In genomic region chr4:73452953-73453700, GRCh38 we compare ENCODE assay signal across 20 cellular contexts. TPM values are rescaled to one million over a fixed set of nuclear protein-coding genes. Genes with fewer than 3 reads are reported as not detected.
DNase-seq lines count a peak whose midpoint lies in the region; ATAC-seq, FAIRE-seq and TF ChIP-seq lines count a peak whose summit lies in the region.
"Had no signal": no experiment of that assay in that cellular context is flagged by ENCODE, and none has a peak within 500 bp of the region (broad histone marks: within the 10 kb centered on the region; RNA-seq: fewer than 3 reads in every experiment).

No MANE protein-coding gene starts in this region.

- no peak overlapping the region for H3K27ac Mint-ChIP-seq in CD4-positive, alpha-beta T cell
- H3K27ac Mint-ChIP-seq: activated CD4-positive, alpha-beta T cell treated with anti-CD3 and anti-CD28 coated beads, Interleukin-2, amount 10 ng/mL, durations not matched to agents 24 days and 14 days; immature natural killer cell; natural killer cell had no signal

- H3K4me3 ChIP-seq in HUES48 (ENCODE audit: low read depth, low read length) (peak overlapping the region; percentile 43), body of pancreas (no peak overlapping the region), pancreas (no peak overlapping the region)
- H3K4me3 ChIP-seq: coronary artery, skin epidermis had no signal

- no peaks in the 10 kb centered on the region for H3K9me3 ChIP-seq in HUES48 (ENCODE audit: control insufficient read depth, insufficient read depth, low read length)
- no peaks in the 10 kb centered on the region for H3K9me3 ChIP-seq in body of pancreas
- H3K9me3 ChIP-seq in pancreas, result no peaks in the 10 kb centered on the region
- H3K9me3 ChIP-seq in CD4-positive, alpha-beta T cell (ENCODE audit: control insufficient read depth, low read length), result no peaks in the 10 kb centered on the region

- ATAC-seq in body of pancreas (peak; percentile 63), pancreas (peak; percentile 62 to 83 (median 72))
- ATAC-seq in CD4-positive, alpha-beta T cell (ENCODE audit: poor library complexity), result no peak
- ATAC-seq: natural killer cell had no signal

- POLR2A ChIA-PET in CD4-positive, alpha-beta T cell (lab: Charles Lee), result no interaction called here

- H3K27ac ChIP-seq in HUES48 (ENCODE audit: low read depth, low read length) (peak overlapping the region; percentile 89), body of pancreas (peak overlapping the region; percentile 18 to 42 (median 26)), pancreas (peak overlapping the region in 2 of 4 donors; percentile 30 to 48)
- H3K27ac ChIP-seq in CD4-positive, alpha-beta T cell (ENCODE audit: low read depth, low read length), result no peak overlapping the region
- H3K27ac ChIP-seq: coronary artery, skin epidermis had no signal

- no peaks in the 10 kb centered on the region for H3K9me3 Mint-ChIP-seq in CD4-positive, alpha-beta T cell
- H3K9me3 Mint-ChIP-seq: activated CD4-positive, alpha-beta T cell treated with anti-CD3 and anti-CD28 coated beads, Interleukin-2, amount 10 ng/mL, durations not matched to agents 24 days and 14 days had no signal

- peaks cover 18% of the 10 kb centered on the region for H3K27me3 Mint-ChIP-seq in CD4-positive, alpha-beta T cell
- H3K27me3 Mint-ChIP-seq: activated CD4-positive, alpha-beta T cell treated with anti-CD3 and anti-CD28 coated beads, Interleukin-2, amount 10 ng/mL, durations not matched to agents 24 days and 14 days had no signal

- WGBS in body of pancreas, 2 donors, result 20 to 27% methylated on average over 2 of the region's 2 CpGs
- 16 to 24% methylated on average over 2 of the region's 2 CpGs for WGBS in pancreas, 2 donors

- no peak for DNase-seq in body of pancreas
- peak; percentile 43 for DNase-seq in iPS-NIHi11 (ENCODE audit: low spot score)
- peak in 1 of 6 donors; percentile 18 for DNase-seq in pancreas
- DNase-seq in activated CD4-positive, CD25-positive, alpha-beta regulatory T cell treated with anti-CD3 and anti-CD28 coated beads, Interleukin-2, amount 50 U/mL, for 72 hours, result no peak
- DNase-seq in CD4-positive, alpha-beta T cell, result no peak
- no peak for DNase-seq in stimulated activated CD4-positive, alpha-beta T cell treated with anti-CD3 and anti-CD28 coated beads, Interleukin-2, amount 100 ng/mL, for 24 hours
- DNase-seq in hypothalamus (lab: John Stamatoyannopoulos, UW), result no peak
- DNase-seq: activated CD4-positive, alpha-beta T cell treated with anti-CD3 and anti-CD28 coated beads, Interleukin-2, amount 10 ng/mL, durations not matched to agents 24 days and 14 days; activated CD8-positive, alpha-beta memory T cell treated with anti-CD3 and anti-CD28 coated beads, Interleukin-2, amount 50 U/mL, for 48 hours; activated gamma-delta T cell treated with Interleukin-2 at 50 U/mL for 16 hours; immature natural killer cell; natural killer cell; stimulated activated CD4-positive, alpha-beta T cell treated with anti-CD3 and anti-CD28 coated beads, Interleukin-4, amount 100 ng/mL, for 24 hours had no signal

- CTCF ChIA-PET in CD4-positive, alpha-beta T cell (lab: Charles Lee), result no interaction called here

- no peak for FAIRE-seq in pancreas (lab: Jason Lieb, UNC)

- intact Hi-C loops in body of pancreas (cut with DNase I), result no loop called here
- intact Hi-C loops in pancreas (cut with DNase I), result no loop called here
- intact Hi-C loops in CD4-positive, alpha-beta T cell (cut with DNase I, micrococcal nuclease), result no loop called here

- no peak overlapping the region; the same call in 1 of the 2 replicates for H3K9ac ChIP-seq in HUES48 (ENCODE audit: low read depth, low read length)

- no peaks in the 10 kb centered on the region for H3K36me3 Mint-ChIP-seq in CD4-positive, alpha-beta T cell (ENCODE audit: low read depth)
- H3K36me3 Mint-ChIP-seq: natural killer cell had no signal

- TF ChIP-seq CTCF in body of pancreas (IDR thresholded peaks at IDR 0.05) (no peak), pancreas (IDR thresholded peaks at IDR 0.05) (no peak)
- TF ChIP-seq CTCF in CD4-positive, alpha-beta T cell (IDR thresholded peaks at IDR 0.05), result no peak

- H3K4me1 ChIP-seq in HUES48 (ENCODE audit: control insufficient read depth, insufficient read depth, low read length) (peaks cover 60% of the 10 kb centered on the region), body of pancreas (peaks cover 18% of the 10 kb centered on the region), pancreas (peaks cover 12 to 20% (median 13%) of the 10 kb centered on the region in 3 donors)

- no peaks in the 10 kb centered on the region for H3K36me3 ChIP-seq in HUES48 (ENCODE audit: control insufficient read depth, insufficient read depth, low read length)
- no peaks in the 10 kb centered on the region for H3K36me3 ChIP-seq in body of pancreas (replicated peaks in 1 of 2; ENCODE audit: insufficient read depth in 1 of 2, low read depth in 2 of 2)
- no peaks in the 10 kb centered on the region for H3K36me3 ChIP-seq in pancreas

- H3K4me1 Mint-ChIP-seq in CD4-positive, alpha-beta T cell (ENCODE audit: low read depth), result no peaks in the 10 kb centered on the region
- H3K4me1 Mint-ChIP-seq: activated CD4-positive, alpha-beta T cell treated with anti-CD3 and anti-CD28 coated beads, Interleukin-2, amount 10 ng/mL, durations not matched to agents 24 days and 14 days; immature natural killer cell; natural killer cell had no signal

- no peak for TF ChIP-seq POLR2A in body of pancreas (IDR thresholded peaks at IDR 0.05)

- H3K27me3 ChIP-seq in HUES48 (ENCODE audit: control insufficient read depth, insufficient read depth, low read length) (no peaks in the 10 kb centered on the region), body of pancreas (no peaks in the 10 kb centered on the region), pancreas (no peaks in the 10 kb centered on the region)
- H3K27me3 ChIP-seq in CD4-positive, alpha-beta T cell (ENCODE audit: control insufficient read depth, insufficient read depth, low read length), result no peaks in the 10 kb centered on the region

- H3K4me3 Mint-ChIP-seq in CD4-positive, alpha-beta T cell, result no peak overlapping the region
- H3K4me3 Mint-ChIP-seq: activated CD4-positive, alpha-beta T cell treated with anti-CD3 and anti-CD28 coated beads, Interleukin-2, amount 10 ng/mL, durations not matched to agents 24 days and 14 days; immature natural killer cell; natural killer cell had no signal

RNA-seq across cellular contexts. Expression of gene AFP, which starts 17.1 kb away (rescaled TPM):
- total RNA-seq in body of pancreas, result not detected
- total RNA-seq in pancreas, result 1 to 10 TPM in 1 of 6 donors, not detected in 5; 1.5 TPM
- under 1 TPM in 1 of 2 donors, not detected in 1; 0.40 TPM for polyA plus RNA-seq in pancreas
- not detected for total RNA-seq in CD4-positive, alpha-beta T cell
- total RNA-seq: activated CD4-positive, alpha-beta T cell treated with anti-CD3 and anti-CD28 coated beads, Interleukin-2, amount 10 ng/mL, durations not matched to agents 24 days and 14 days; frontal cortex; lung microvascular endothelial cell; MCF 10A; natural killer cell; posterior vena cava had no signal
- polyA plus RNA-seq: immature natural killer cell had no signal

RNA-seq across cellular contexts. Expression of gene AFM, which starts 28.4 kb away (rescaled TPM):
- total RNA-seq in body of pancreas, result under 1 TPM in 1 of 2 donors, not detected in 1; 0.33 TPM
- total RNA-seq in pancreas, result under 1 TPM; 0.08 to 0.44 (median 0.12) TPM
- under 1 TPM; 0.30 to 0.82 TPM for polyA plus RNA-seq in pancreas
- not detected for total RNA-seq in CD4-positive, alpha-beta T cell
- total RNA-seq: activated CD4-positive, alpha-beta T cell treated with anti-CD3 and anti-CD28 coated beads, Interleukin-2, amount 10 ng/mL, durations not matched to agents 24 days and 14 days; frontal cortex; lung microvascular endothelial cell; MCF 10A; natural killer cell; posterior vena cava had no signal
- polyA plus RNA-seq: immature natural killer cell had no signal

RNA-seq across cellular contexts. Expression of gene ALB, which starts 49.0 kb away (rescaled TPM):
- total RNA-seq in body of pancreas (100 to 1,000 TPM; 391 to 538 TPM), pancreas (1,000 to 10,000 TPM in 1 of 6 donors, 100 to 1,000 TPM in 5; 618 to 1,006 (median 839) TPM)
- polyA plus RNA-seq in pancreas, result 100 to 1,000 TPM; 179 to 380 TPM
- total RNA-seq in CD4-positive, alpha-beta T cell, result under 1 TPM; 0.47 to 0.63 TPM
- total RNA-seq: activated CD4-positive, alpha-beta T cell treated with anti-CD3 and anti-CD28 coated beads, Interleukin-2, amount 10 ng/mL, durations not matched to agents 24 days and 14 days; lung microvascular endothelial cell; MCF 10A; natural killer cell had no signal
- polyA plus RNA-seq: immature natural killer cell had no signal

Comparison
In these comparisons a context has a peak if more than half of its experiments do, and no peak if none do; other contexts are left out.
1. RNA of gene ALB, which starts 49.0 kb away (total RNA-seq): 618 to 1,006 TPM in pancreas and 391 to 538 TPM in body of pancreas; 0.47 to 0.63 TPM in CD4-positive, alpha-beta T cell; every median in the first group is over 100 times any median in the second.